ENCODE assay signal across 11 cellular contexts in genomic region chr2:48341556-48342133, GRCh38. TPM values are rescaled to one million over a fixed set of nuclear protein-coding genes. Genes with fewer than 3 reads are reported as not detected.
A peak's percentile ranks its signal among the peaks of the same experiment; 100 is the strongest.
DNase-seq lines count a peak whose midpoint lies in the region; ATAC-seq, FAIRE-seq and TF ChIP-seq lines count a peak whose summit lies in the region.
"Had no signal": no experiment of that assay in that cellular context is flagged by ENCODE, and none has a peak within 500 bp of the region (broad histone marks: within the 10 kb centered on the region; RNA-seq: fewer than 3 reads in every experiment).

No MANE protein-coding gene starts in this region.

- H3K9me3 Mint-ChIP-seq in natural killer cell (no peaks in the 10 kb centered on the region), memory B cell (peaks cover 2% of the 10 kb centered on the region)
- peaks cover 3% of the 10 kb centered on the region for H3K9me3 Mint-ChIP-seq in natural killer cell treated with Interleukin-12 subunit alpha and Interleukin-12 subunit beta and Interleukin-15 and Interleukin-18, amount 100 ng/mL, for 72 hours
- peaks cover 12% of the 10 kb centered on the region for H3K9me3 Mint-ChIP-seq in activated CD4-positive, alpha-beta memory T cell treated with anti-CD3 and anti-CD28 coated beads for 36 hours

- CTCF ChIA-PET in activated CD4-positive, alpha-beta memory T cell treated with anti-CD3 and anti-CD28 coated beads for 36 hours (lab: Charles Lee), result interaction anchor here (0.8 to 1.5 kb wide), 4 partner anchors 18 to 33 kb away, joined by 3 to 4 read pairs (median 4); no protein-coding TSS in a partner anchor

- no peak for TF ChIP-seq CTCF in natural killer cell (IDR thresholded peaks at IDR 0.05)
- TF ChIP-seq CTCF in GM13976 (IDR thresholded peaks at IDR 0.05; ENCODE audit: borderline replicate concordance, control extremely low read depth, extremely low read depth, insufficient read depth, missing control alignments), result no peak

- no peak overlapping the region for H3K4me3 Mint-ChIP-seq in natural killer cell
- no peak overlapping the region for H3K4me3 Mint-ChIP-seq in natural killer cell treated with Interleukin-12 subunit alpha and Interleukin-12 subunit beta and Interleukin-15 and Interleukin-18, amount 100 ng/mL, for 72 hours
- no peak overlapping the region for H3K4me3 Mint-ChIP-seq in memory B cell
- H3K4me3 Mint-ChIP-seq in activated CD4-positive, alpha-beta memory T cell treated with anti-CD3 and anti-CD28 coated beads for 36 hours, result no peak overlapping the region

- H3K36me3 Mint-ChIP-seq in natural killer cell, result no peaks in the 10 kb centered on the region
- peaks cover 7% of the 10 kb centered on the region for H3K36me3 Mint-ChIP-seq in natural killer cell treated with Interleukin-12 subunit alpha and Interleukin-12 subunit beta and Interleukin-15 and Interleukin-18, amount 100 ng/mL, for 72 hours
- H3K36me3 Mint-ChIP-seq in memory B cell, result peaks cover 22% of the 10 kb centered on the region
- peaks cover 24% of the 10 kb centered on the region for H3K36me3 Mint-ChIP-seq in activated CD4-positive, alpha-beta memory T cell treated with anti-CD3 and anti-CD28 coated beads for 36 hours

- ATAC-seq in natural killer cell (no peak), memory B cell (ENCODE audit: low read depth) (no peak), GM18519 (IDR thresholded peaks at IDR 0.05; ENCODE audit: low FRiP score, unreplicated experiment) (no peak)
- ATAC-seq in natural killer cell treated with Interleukin-12 subunit alpha and Interleukin-12 subunit beta and Interleukin-15 and Interleukin-18, amount 100 ng/mL, for 72 hours, result no peak

- intact Hi-C loops in natural killer cell (cut with micrococcal nuclease), result no loop called here
- intact Hi-C loops in activated CD4-positive, alpha-beta memory T cell treated with anti-CD3 and anti-CD28 coated beads for 36 hours (cut with micrococcal nuclease), result no loop called here

- DNase-seq in natural killer cell (no peak), memory B cell (ENCODE audit: low spot score in 2 of 2) (no peak), GM13976 (ENCODE audit: low spot score) (no peak), NCI-H146 (lab: John Stamatoyannopoulos, UW) (no peak)
- no peak for DNase-seq in natural killer cell treated with Interleukin-12 subunit alpha and Interleukin-12 subunit beta and Interleukin-15 and Interleukin-18, amount 100 ng/mL, for 72 hours (ENCODE audit: low spot score)
- no peak for DNase-seq in activated CD4-positive, alpha-beta memory T cell treated with anti-CD3 and anti-CD28 coated beads for 36 hours
- DNase-seq: mesendoderm, NCI-H1694, small intestine had no signal

- H3K4me1 Mint-ChIP-seq in natural killer cell (peaks cover 45 to 50% of the 10 kb centered on the region in 2 donors), memory B cell (peaks cover 16% of the 10 kb centered on the region)
- peaks cover 28 to 36% of the 10 kb centered on the region in 2 donors for H3K4me1 Mint-ChIP-seq in natural killer cell treated with Interleukin-12 subunit alpha and Interleukin-12 subunit beta and Interleukin-15 and Interleukin-18, amount 100 ng/mL, for 72 hours (ENCODE audit: low read depth in 2 of 2)
- H3K4me1 Mint-ChIP-seq in activated CD4-positive, alpha-beta memory T cell treated with anti-CD3 and anti-CD28 coated beads for 36 hours (ENCODE audit: low read depth), result peaks cover 50% of the 10 kb centered on the region

- H3K27ac Mint-ChIP-seq in natural killer cell (peak overlapping the region; percentile 55 to 74), memory B cell (peak overlapping the region; percentile 18)
- no peak overlapping the region for H3K27ac Mint-ChIP-seq in natural killer cell treated with Interleukin-12 subunit alpha and Interleukin-12 subunit beta and Interleukin-15 and Interleukin-18, amount 100 ng/mL, for 72 hours
- H3K27ac Mint-ChIP-seq in activated CD4-positive, alpha-beta memory T cell treated with anti-CD3 and anti-CD28 coated beads for 36 hours, result no peak overlapping the region

- POLR2A ChIA-PET in activated CD4-positive, alpha-beta memory T cell treated with anti-CD3 and anti-CD28 coated beads for 36 hours (lab: Charles Lee), result interaction anchor here (1.3 kb wide), 1 partner anchor 25 kb away, joined by 4 read pairs; no protein-coding TSS in a partner anchor

- in situ Hi-C loops in GM13976 (cut with MboI; ENCODE audit: low sequenced_read_pairs, unreplicated experiment), result no loop called here

- no peaks in the 10 kb centered on the region for H3K27me3 Mint-ChIP-seq in natural killer cell (ENCODE audit: low read depth in 2 of 2)
- no peaks in the 10 kb centered on the region for H3K27me3 Mint-ChIP-seq in natural killer cell treated with Interleukin-12 subunit alpha and Interleukin-12 subunit beta and Interleukin-15 and Interleukin-18, amount 100 ng/mL, for 72 hours
- no peaks in the 10 kb centered on the region for H3K27me3 Mint-ChIP-seq in memory B cell
- H3K27me3 Mint-ChIP-seq in activated CD4-positive, alpha-beta memory T cell treated with anti-CD3 and anti-CD28 coated beads for 36 hours, result no peaks in the 10 kb centered on the region

- FAIRE-seq in colon (lab: Jason Lieb, UNC), result peak; percentile 5
- FAIRE-seq: small intestine had no signal

RNA-seq across cellular contexts. Expression of gene FOXN2, which starts 27.2 kb away (rescaled TPM):
- 10 to 100 TPM; 58.6 to 71.6 (median 65.9) TPM for total RNA-seq in natural killer cell
- total RNA-seq in natural killer cell treated with Interleukin-12 subunit alpha and Interleukin-12 subunit beta and Interleukin-15 and Interleukin-18, amount 100 ng/mL, for 72 hours, result 10 to 100 TPM; 47.6 to 57.5 TPM
- total RNA-seq in activated CD4-positive, alpha-beta memory T cell treated with anti-CD3 and anti-CD28 coated beads for 36 hours, result 10 to 100 TPM; 45.7 to 47.0 TPM

Comparison
In these comparisons a context has a peak if more than half of its experiments do, and no peak if none do; other contexts are left out.
1. H3K27ac Mint-ChIP-seq: peak in natural killer cell (2 of 2) and memory B cell (single experiment); none in natural killer cell treated with Interleukin-12 subunit alpha and Interleukin-12 subunit beta and Interleukin-15 and Interleukin-18, amount 100 ng/mL, for 72 hours (0 of 2) and activated CD4-positive, alpha-beta memory T cell treated with anti-CD3 and anti-CD28 coated beads for 36 hours (single experiment).